Comparison of ENCODE assay signal across 21 cellular contexts in the genomic region with DNA sequence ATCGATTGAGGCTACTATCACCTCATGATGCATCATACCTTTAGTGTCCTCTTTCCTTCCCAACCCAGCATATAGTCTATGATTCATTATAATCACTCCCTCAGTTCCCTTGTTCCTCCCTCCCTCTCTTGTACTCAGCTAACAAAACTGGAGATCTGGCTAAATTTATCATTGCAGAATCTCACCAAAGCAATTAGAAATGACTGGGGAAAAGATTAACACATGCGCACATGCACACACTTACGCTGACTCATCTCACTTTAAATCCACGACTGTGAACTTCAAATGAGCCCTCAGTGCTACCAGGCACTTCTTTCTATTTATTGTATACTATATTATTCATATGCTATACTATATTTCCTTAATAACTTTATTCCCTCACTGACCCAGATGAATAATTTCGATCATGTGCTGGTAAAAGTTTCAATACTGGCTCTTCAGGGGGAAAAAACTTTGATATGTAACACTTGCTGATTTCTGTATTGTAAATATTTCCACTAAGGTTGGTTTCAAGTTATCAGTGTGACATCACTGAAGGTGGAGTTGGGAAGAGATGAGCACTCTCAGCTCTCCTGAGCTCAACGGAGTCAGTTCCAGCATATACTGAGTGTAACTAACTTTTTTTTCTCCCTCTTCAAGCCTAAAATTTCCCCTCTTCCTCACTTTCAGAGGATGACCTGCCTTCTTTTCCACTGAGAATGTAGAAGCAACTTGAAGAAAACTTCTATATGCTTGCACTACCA.
A peak's percentile ranks its signal among the peaks of the same experiment; 100 is the strongest.
DNase-seq lines count a peak whose midpoint lies in the region; ATAC-seq and TF ChIP-seq lines count a peak whose summit lies in the region.
"Had no signal": no experiment of that assay in that cellular context is flagged by ENCODE, and none has a peak within 500 bp of the region (broad histone marks: within the 10 kb centered on the region; RNA-seq: fewer than 3 reads in every experiment).

No MANE protein-coding gene starts in this region.

- H3K4me1 ChIP-seq in thyroid gland: no peaks in the 10 kb centered on the region
- H3K4me1 ChIP-seq: BLaER1, right lobe of liver, uterus had no signal

- H3K36me3 ChIP-seq in thyroid gland: no peaks in the 10 kb centered on the region
- H3K36me3 ChIP-seq: BLaER1, right lobe of liver, uterus had no signal

- intact Hi-C loops in thyroid gland (cut with DNase I): no loop called here

- H3K27me3 ChIP-seq in thyroid gland: no peaks in the 10 kb centered on the region
- H3K27me3 ChIP-seq: BLaER1, right lobe of liver, uterus had no signal

- TF ChIP-seq POLR2A in thyroid gland (IDR thresholded peaks at IDR 0.05): no peak

- 83 to 88% methylated on average over 6 of the region's 6 CpGs for WGBS in thyroid gland, 2 donors

- no peak for ATAC-seq in GM19397 (IDR thresholded peaks at IDR 0.05; ENCODE audit: unreplicated experiment)
- ATAC-seq: GM12878; naive thymus-derived CD4-positive, alpha-beta T cell; right lobe of liver had no signal

- H3K9me3 ChIP-seq in thyroid gland: no peaks in the 10 kb centered on the region
- H3K9me3 ChIP-seq: BLaER1, right lobe of liver, uterus had no signal

- no peak for TF ChIP-seq CTCF in thyroid gland (IDR thresholded peaks at IDR 0.05)

- no peak overlapping the region for H3K4me3 ChIP-seq in thyroid gland (replicated peaks in 1 of 3)
- H3K4me3 ChIP-seq: BLaER1, GM12878, right lobe of liver, uterus had no signal

- no peak overlapping the region for H3K27ac ChIP-seq in thyroid gland
- H3K27ac ChIP-seq: BLaER1, epithelial cell of prostate, right lobe of liver, uterus had no signal

- DNase-seq in NOMO-1 treated with DMSO at 0.1 percent for 48 hours (lab: John Stamatoyannopoulos, UW; ENCODE audit: unreplicated experiment) (peak; percentile 19), NOMO-1 (lab: John Stamatoyannopoulos, UW; ENCODE audit: unreplicated experiment in 2 of 2) (no peak), A172 (ENCODE audit: low spot score) (peak; percentile 69), M059J (ENCODE audit: low read depth) (peak; percentile 49), amniotic epithelial cell (ENCODE audit: low read depth) (peak; percentile 56), thyroid gland (no peak), DMS 273 treated with DMSO at 0.1 percent for 48 hours (lab: John Stamatoyannopoulos, UW) (no peak)
- DNase-seq: 8988T; activated B cell treated with CpG ODN at 0.5 μM for 24 hours; foreskin melanocyte; kidney glomerular epithelial cell; naive thymus-derived CD4-positive, alpha-beta T cell; NCI-H1417; NCI-H526 treated with DMSO at 0.1 percent for 48 hours; right lobe of liver; SIG-M5; uterus had no signal

Comparison
In these comparisons a context has a peak if more than half of its experiments do, and no peak if none do; other contexts are left out.
1. DNase-seq: peak in NOMO-1 treated with DMSO at 0.1 percent for 48 hours (single experiment), A172 (single experiment), M059J (single experiment) and amniotic epithelial cell (single experiment); none in NOMO-1 (0 of 2), thyroid gland (0 of 2) and DMS 273 treated with DMSO at 0.1 percent for 48 hours (single experiment).